In the genomic region with DNA sequence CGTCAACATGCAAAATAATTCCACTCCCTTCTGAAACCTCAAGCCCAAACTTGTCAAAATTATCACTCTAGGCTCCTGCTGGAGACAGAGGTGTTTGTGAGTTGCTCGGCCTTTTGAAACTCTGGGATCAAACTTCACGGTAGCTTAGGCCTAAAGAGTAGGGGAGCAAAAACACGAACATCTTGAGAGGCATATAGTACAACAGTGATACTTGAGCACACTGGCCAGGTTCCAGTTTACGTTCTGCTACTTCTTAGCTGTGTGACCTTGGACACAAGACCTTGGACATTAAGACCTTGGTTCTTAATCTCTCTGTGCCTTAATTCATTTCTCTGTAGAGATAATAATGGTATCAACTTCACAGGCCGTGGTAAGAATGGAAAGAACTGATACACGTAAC, we compare ENCODE assay signal across 25 cellular contexts.
"Had no signal": no experiment of that assay in that cellular context is flagged by ENCODE, and none has a peak within 500 bp of the region (broad histone marks: within the 10 kb centered on the region; RNA-seq: fewer than 3 reads in every experiment).

No MANE protein-coding gene starts in this region.

- H3K27ac Mint-ChIP-seq: memory B cell; natural killer cell; stimulated activated naive B cell treated with anti-CD40 and anti-IgM and Interleukin-4, amounts not matched to agents 10 μg/mL and 1 μg/mL and 100 μg/mL, for 72 hours; stimulated activated naive CD8-positive, alpha-beta T cell treated with anti-CD3 and anti-CD28 coated beads, Interleukin-15, Interleukin-2, amounts not matched to agents 100 ng/mL and 50 ng/mL, for 24 hours had no signal

- H3K9me3 ChIP-seq: esophagus squamous epithelium, heart right ventricle, left ventricle myocardium inferior, lower lobe of right lung, pancreas, right lobe of liver had no signal

- H3K27ac ChIP-seq: coronary artery, heart right ventricle, left ventricle myocardium inferior, lower lobe of right lung, pancreas, right lobe of liver had no signal

- H3K4me1 ChIP-seq: pancreas, right lobe of liver had no signal

- H3K9me3 Mint-ChIP-seq: memory B cell; natural killer cell; stimulated activated naive CD8-positive, alpha-beta T cell treated with anti-CD3 and anti-CD28 coated beads, Interleukin-15, Interleukin-2, amounts not matched to agents 100 ng/mL and 50 ng/mL, for 24 hours had no signal

- H3K4me3 Mint-ChIP-seq: memory B cell; natural killer cell; stimulated activated naive B cell treated with anti-CD40 and anti-IgM and Interleukin-4, amounts not matched to agents 10 μg/mL and 1 μg/mL and 100 μg/mL, for 72 hours; stimulated activated naive CD8-positive, alpha-beta T cell treated with anti-CD3 and anti-CD28 coated beads, Interleukin-15, Interleukin-2, amounts not matched to agents 100 ng/mL and 50 ng/mL, for 24 hours had no signal

- H3K27me3 Mint-ChIP-seq: stimulated activated naive B cell treated with anti-CD40 and anti-IgM and Interleukin-4, amounts not matched to agents 10 μg/mL and 1 μg/mL and 100 μg/mL, for 72 hours; stimulated activated naive CD8-positive, alpha-beta T cell treated with anti-CD3 and anti-CD28 coated beads, Interleukin-15, Interleukin-2, amounts not matched to agents 100 ng/mL and 50 ng/mL, for 24 hours had no signal

- H3K4me1 Mint-ChIP-seq: natural killer cell had no signal

- H3K4me3 ChIP-seq: coronary artery, esophagus squamous epithelium, heart right ventricle, left ventricle myocardium inferior, lower lobe of right lung, pancreas, right lobe of liver had no signal

- H3K36me3 ChIP-seq: esophagus squamous epithelium, heart right ventricle, left ventricle myocardium inferior, lower lobe of right lung, pancreas, right lobe of liver had no signal

- H3K27me3 ChIP-seq: esophagus squamous epithelium, heart right ventricle, pancreas, right lobe of liver had no signal

- H3K36me3 Mint-ChIP-seq: memory B cell, natural killer cell had no signal

- DNase-seq: dermis blood vessel endothelial cell; effector memory CD4-positive, alpha-beta T cell; erythroblast; esophagus squamous epithelium; foreskin melanocyte; glutamatergic neuron; heart right ventricle; hippocampal formation; kidney glomerular epithelial cell; left colon; left ventricle myocardium inferior; lower lobe of right lung; natural killer cell; occipital lobe; pancreas; retina; right lobe of liver; small intestine; stimulated activated CD4-positive, alpha-beta T cell treated with anti-CD3 and anti-CD28 coated beads, Interleukin-15, amount 100 ng/mL, for 24 hours; stimulated activated CD4-positive, alpha-beta T cell treated with anti-CD3 and anti-CD28 coated beads, Interleukin-2, amount 100 ng/mL, for 48 hours; stimulated activated naive B cell treated with anti-CD40 and anti-IgM and Interleukin-4, amounts not matched to agents 10 μg/mL and 1 μg/mL and 100 μg/mL, for 72 hours; trophoblast cell had no signal
